ENCODE assay signal across 8 cellular contexts in the genomic region with DNA sequence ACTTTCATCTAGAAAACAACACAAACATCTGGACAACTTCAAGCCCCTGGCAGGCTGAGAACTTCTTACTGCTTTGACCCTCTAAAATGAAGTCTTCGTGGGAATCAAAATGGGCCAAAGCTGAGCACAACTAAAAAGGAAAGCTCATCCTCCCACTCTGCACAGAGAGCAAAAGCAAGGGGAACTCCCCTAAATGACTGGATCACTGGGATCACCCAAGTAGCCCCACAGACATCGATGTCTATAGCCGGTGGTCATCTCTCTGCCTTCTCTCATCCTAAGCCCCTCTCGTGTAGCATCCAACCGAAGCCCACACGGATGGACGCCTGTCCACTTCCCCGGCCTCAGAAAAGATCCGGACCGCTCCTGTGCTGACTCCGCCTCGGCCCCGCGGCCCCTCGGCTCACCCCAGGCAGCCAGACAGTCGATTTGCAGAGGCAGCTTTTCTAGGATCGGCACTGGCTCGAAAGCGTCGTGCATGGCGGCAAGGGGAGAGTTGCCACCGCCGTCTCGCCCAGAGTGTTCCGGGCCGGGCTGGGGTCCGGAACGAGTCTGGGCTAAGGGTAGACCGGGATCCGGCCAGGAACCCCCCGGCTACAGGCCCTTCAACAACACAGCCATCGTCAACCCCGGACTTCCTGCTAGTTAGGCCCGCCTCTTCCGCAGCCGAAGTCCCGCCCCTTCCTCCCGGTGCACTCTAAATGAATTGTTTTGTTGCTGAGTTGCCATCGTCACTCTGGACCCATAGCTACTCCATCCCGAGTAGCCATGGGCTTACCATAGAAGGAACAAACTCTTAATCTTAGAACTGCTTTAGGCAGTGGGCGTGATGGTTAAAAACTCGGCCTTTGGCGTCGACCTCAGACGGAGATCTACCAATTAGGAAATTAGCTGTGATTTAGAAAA. TPM values are rescaled to one million over a fixed set of nuclear protein-coding genes. Genes with fewer than 3 reads are reported as not detected.
DNase-seq lines count a peak whose midpoint lies in the region; ATAC-seq, FAIRE-seq and TF ChIP-seq lines count a peak whose summit lies in the region.

TSS of gene VPS39 (minus strand) at position 631 of the 906 bp plus-strand sequence. CDS start at position 480, 151 bp downstream.

- dilution Hi-C loops in keratinocyte (cut with MboI; ENCODE audit: extremely low pct_ligation_motif_present, low sequenced_read_pairs), result no loop called here

- no peaks in the 10 kb centered on the region for H3K9me3 ChIP-seq in keratinocyte (ENCODE audit: control insufficient read depth, low read depth, low read length)

- ATAC-seq in GM19025 (IDR thresholded peaks at IDR 0.05; ENCODE audit: low read depth, unreplicated experiment), result peak; percentile 90
- ATAC-seq in HG03280 (IDR thresholded peaks at IDR 0.05; ENCODE audit: unreplicated experiment), result peak; percentile 91

- H3K4me1 ChIP-seq in keratinocyte (ENCODE audit: control insufficient read depth, extremely low read depth, insufficient read depth, low read length), result peaks cover 11% of the 10 kb centered on the region

- H3K27ac ChIP-seq in keratinocyte (ENCODE audit: control insufficient read depth, insufficient read depth, low read length), result peak within 1 kb of the TSS; percentile 89

- H3K4me3 ChIP-seq in keratinocyte (ENCODE audit: control insufficient read depth in 2 of 3, extremely low read depth in 1 of 3, insufficient read depth in 2 of 3, low read depth in 1 of 3, low read length in 3 of 3), result peak within 1 kb of the TSS; percentile 83 to 93 (median 89)

- peak within 1 kb of the TSS; percentile 93 for H3K9ac ChIP-seq in keratinocyte (ENCODE audit: control insufficient read depth, extremely low read depth, insufficient read depth, low read length)

- TF ChIP-seq CTCF in AG09319 (IDR thresholded peaks at IDR 0.05; ENCODE audit: low read depth, low read length) (no peak), keratinocyte (optimal IDR thresholded peaks at IDR 0.05 in 1 of 3, IDR thresholded peaks at IDR 0.05 in 1 of 3, conservative IDR thresholded peaks at IDR 0.05 in 1 of 3; ENCODE audit: extremely low read depth in 1 of 3, insufficient read depth in 2 of 3, low read length in 3 of 3) (no peak)

- peak; percentile 55 for DNase-seq in AG09319 (ENCODE audit: extremely low read depth, low read depth)
- peak; percentile 49 for DNase-seq in NCI-H446 treated with DMSO at 0.1 percent for 48 hours (lab: John Stamatoyannopoulos, UW)
- DNase-seq in activated CD4-positive, alpha-beta T cell treated with anti-CD3 and anti-CD28 coated beads for 1 hour, result peak; percentile 66
- DNase-seq in cerebellum (ENCODE audit: low spot score), result peak; percentile 88
- peak; percentile 9 for DNase-seq in keratinocyte (ENCODE audit: low read depth, low spot score)
- peak; percentile 66 to 81 (median 74) for DNase-seq in stimulated activated CD4-positive, alpha-beta T cell treated with anti-CD3 and anti-CD28 coated beads, Interleukin-12 subunit alpha, Interleukin-12 subunit beta, amount 100 ng/mL, for 48 hours (ENCODE audit: low read depth in 2 of 3, low spot score in 1 of 3)

- FAIRE-seq in keratinocyte (lab: Jason Lieb, UNC), result no peak

- H3K36me3 ChIP-seq in keratinocyte (ENCODE audit: control insufficient read depth in 2 of 2, extremely low read depth in 1 of 2, insufficient read depth in 2 of 2, low read length in 2 of 2), result peaks cover 6 to 9% of the 10 kb centered on the region in 2 experiments

- no peaks in the 10 kb centered on the region for H3K27me3 ChIP-seq in keratinocyte (ENCODE audit: control insufficient read depth, extremely low read depth, insufficient read depth, low read length)

- peaks cover 34% of the 10 kb centered on the region for H3K79me2 ChIP-seq in keratinocyte (ENCODE audit: control insufficient read depth, insufficient read depth, low read length)

- H4K20me1 ChIP-seq in keratinocyte (ENCODE audit: control insufficient read depth, extremely low read depth, insufficient read depth, low read length), result no peaks in the 10 kb centered on the region

- H3K4me2 ChIP-seq in keratinocyte (ENCODE audit: control insufficient read depth, extremely low read depth, insufficient read depth, low read depth, low read length), result peak within 1 kb of the TSS; percentile 95

- H3K9me1 ChIP-seq in keratinocyte (ENCODE audit: control insufficient read depth, extremely low read depth, insufficient read depth, low read length), result peaks cover 4% of the 10 kb centered on the region

- H2AFZ ChIP-seq in keratinocyte (ENCODE audit: control insufficient read depth, low read length), result peak within 1 kb of the TSS; percentile 89

RNA-seq across cellular contexts. Expression of gene VPS39, which starts in this region (rescaled TPM):
- total RNA-seq in cerebellum, result 68.4 TPM
- 29.7 to 32.0 TPM (median 29.9 TPM) in 3 replicates for polyA plus RNA-seq in keratinocyte
- 25.6 TPM for polyA plus RNA-seq in keratinocyte (2011; ENCODE audit: low read depth)
- polyA plus RNA-seq in keratinocyte (2011; cell fraction: cytosol; rRNA removed), result 25.5 and 29.6 TPM in 2 replicates
- 79.1 and 87.4 TPM in 2 replicates for polyA plus RNA-seq in keratinocyte (2011; cell fraction: nucleus; rRNA removed)
- 23.8 and 31.5 TPM in 2 replicates for polyA plus RNA-seq in keratinocyte (2012; ENCODE audit: low replicate concordance)
- polyA minus RNA-seq in keratinocyte, result 36.0 to 53.6 TPM (median 41.6 TPM) in 3 replicates
- polyA minus RNA-seq in keratinocyte (2011; cell fraction: cytosol; rRNA and poly(A)+ RNA removed), result 23.2 TPM
- polyA minus RNA-seq in keratinocyte (2011; cell fraction: nucleus; rRNA and poly(A)+ RNA removed), result 41.6 and 81.5 TPM in 2 replicates

Comparison
In these comparisons a context has a peak if more than half of its experiments do, and no peak if none do; other contexts are left out.
1. Peak in every context shown above with its lines: DNase-seq, ATAC-seq, H3K4me3 ChIP-seq and H3K27ac ChIP-seq.
2. DNase-seq: peak in every context shown above with its lines; median percentile 88 in cerebellum; 74 in stimulated activated CD4-positive, alpha-beta T cell treated with anti-CD3 and anti-CD28 coated beads, Interleukin-12 subunit alpha, Interleukin-12 subunit beta, amount 100 ng/mL, for 48 hours; 66 in activated CD4-positive, alpha-beta T cell treated with anti-CD3 and anti-CD28 coated beads for 1 hour; 55 in AG09319; 49 in NCI-H446 treated with DMSO at 0.1 percent for 48 hours; 9 in keratinocyte.